In genomic region chrX:111102636-111103035, GRCh38 we compare ENCODE assay signal across 23 cellular contexts. TPM values are rescaled to one million over a fixed set of nuclear protein-coding genes. Genes with fewer than 3 reads are reported as not detected.
"Had no signal": no experiment of that assay in that cellular context is flagged by ENCODE, and none has a peak within 500 bp of the region (broad histone marks: within the 10 kb centered on the region; RNA-seq: fewer than 3 reads in every experiment).

No MANE protein-coding gene starts in this region.

- H3K4me3 Mint-ChIP-seq: effector memory CD8-positive, alpha-beta T cell; memory B cell; natural killer cell; stimulated activated memory B cell treated with anti-CD40 and anti-IgM and Interleukin-4, amounts not matched to agents 10 μg/mL and 1 μg/mL and 100 μg/mL, for 72 hours; type B pancreatic cell had no signal

- ATAC-seq: effector memory CD8-positive, alpha-beta T cell; left lobe of liver; natural killer cell; psoas muscle; right cardiac atrium; stimulated activated memory B cell treated with anti-CD40 and anti-IgM and Interleukin-4, amounts not matched to agents 10 μg/mL and 1 μg/mL and 100 μg/mL, for 72 hours; stimulated activated naive CD8-positive, alpha-beta T cell treated with anti-CD3 and anti-CD28 coated beads, Interleukin-15, Interleukin-2, amounts not matched to agents 100 U/mL and 50 U/mL, for 24 hours had no signal

- H3K4me3 ChIP-seq: coronary artery, esophagus squamous epithelium, lung, ovary, psoas muscle, skin epidermis, spleen, testis, tibial artery had no signal

- H3K4me1 ChIP-seq: esophagus squamous epithelium, psoas muscle, testis had no signal

- H3K9me3 ChIP-seq: esophagus squamous epithelium, ovary, psoas muscle, spleen, testis, tibial artery had no signal

- H3K27ac ChIP-seq: coronary artery, esophagus squamous epithelium, psoas muscle, skin epidermis, spleen, testis, tibial artery had no signal

- H3K36me3 ChIP-seq: esophagus squamous epithelium, ovary, spleen had no signal

- H3K27me3 Mint-ChIP-seq: effector memory CD8-positive, alpha-beta T cell had no signal

- H3K27me3 ChIP-seq: esophagus squamous epithelium, ovary, testis, tibial artery had no signal

- H3K36me3 Mint-ChIP-seq: memory B cell; natural killer cell; stimulated activated memory B cell treated with anti-CD40 and anti-IgM and Interleukin-4, amounts not matched to agents 10 μg/mL and 1 μg/mL and 100 μg/mL, for 72 hours; type B pancreatic cell had no signal

- H3K9me3 Mint-ChIP-seq: effector memory CD8-positive, alpha-beta T cell; memory B cell; natural killer cell; stimulated activated memory B cell treated with anti-CD40 and anti-IgM and Interleukin-4, amounts not matched to agents 10 μg/mL and 1 μg/mL and 100 μg/mL, for 72 hours; type B pancreatic cell had no signal

- H3K27ac Mint-ChIP-seq: memory B cell; natural killer cell; stimulated activated memory B cell treated with anti-CD40 and anti-IgM and Interleukin-4, amounts not matched to agents 10 μg/mL and 1 μg/mL and 100 μg/mL, for 72 hours; type B pancreatic cell had no signal

- DNase-seq: effector memory CD8-positive, alpha-beta T cell; erythroblast; esophagus squamous epithelium; head of caudate nucleus; natural killer cell; occipital lobe; posterior cingulate gyrus; psoas muscle; spleen; stimulated activated CD4-positive, alpha-beta T cell treated with anti-CD3 and anti-CD28 coated beads, Interleukin-4, amount 100 ng/mL, for 4 hours; stimulated activated naive CD8-positive, alpha-beta T cell treated with anti-CD3 and anti-CD28 coated beads, Interleukin-15, Interleukin-2, amounts not matched to agents 100 U/mL and 50 U/mL, for 24 hours; substantia nigra; tibial artery had no signal

RNA-seq across cellular contexts. Expression of gene PAK3, which starts 6.6 kb away (rescaled TPM):
- total RNA-seq: natural killer cell had no signal
